Comparison of ENCODE assay signal across 10 cellular contexts in genomic region chr1:155070392-155070700, GRCh38. TPM values are rescaled to one million over a fixed set of nuclear protein-coding genes. Genes with fewer than 3 reads are reported as not detected.
DNase-seq lines count a peak whose midpoint lies in the region; ATAC-seq and TF ChIP-seq lines count a peak whose summit lies in the region.
"Had no signal": no experiment of that assay in that cellular context is flagged by ENCODE, and none has a peak within 500 bp of the region (broad histone marks: within the 10 kb centered on the region; RNA-seq: fewer than 3 reads in every experiment).

No MANE protein-coding gene starts in this region.

- peak overlapping the region; percentile 53 for H3K27ac ChIP-seq in 22Rv1
- no peak overlapping the region for H3K27ac ChIP-seq in HUES6 (ENCODE audit: low read depth, low read length)
- H3K27ac ChIP-seq in dorsolateral prefrontal cortex, result peak overlapping the region in 53 of 59 donors; percentile 4 to 87 (median 69)

- no peaks in the 10 kb centered on the region for H3K9me3 Mint-ChIP-seq in naive B cell

- intact Hi-C loops in dorsolateral prefrontal cortex (cut with DNase I), result no loop called here

- no peaks in the 10 kb centered on the region for H3K9me3 ChIP-seq in HUES6 (ENCODE audit: control insufficient read depth, insufficient read depth, low read depth, low read length)
- H3K9me3 ChIP-seq: HAP-1 had no signal

- H3K4me3 ChIP-seq in HUES6 (ENCODE audit: low read depth, low read length) (peak overlapping the region; percentile 81), dorsolateral prefrontal cortex (peak overlapping the region; percentile 36 to 79 (median 64))

- no peak for TF ChIP-seq CTCF in 22Rv1 (IDR thresholded peaks at IDR 0.05)
- TF ChIP-seq CTCF in dorsolateral prefrontal cortex (IDR thresholded peaks at IDR 0.05 in 54 of 56, conservative IDR thresholded peaks at IDR 0.05 in 2 of 56; ENCODE audit: low read depth in 1 of 56, partially characterized antibody in 56 of 56), result no peak

- peaks cover 29% of the 10 kb centered on the region for H3K36me3 ChIP-seq in HUES6 (ENCODE audit: control insufficient read depth, insufficient read depth, low read length)
- H3K36me3 ChIP-seq: HAP-1 had no signal

- peak overlapping the region in 7 of 8 donors; percentile 42 to 70 (median 61) for H3K4me3 Mint-ChIP-seq in naive B cell

- DNase-seq in dorsolateral prefrontal cortex, result no peak
- DNase-seq in naive B cell, result no peak
- no peak for DNase-seq in activated effector memory CD4-positive, alpha-beta T cell treated with anti-CD3 and anti-CD28 coated beads, Interleukin-2, amount 50 U/mL, for 16 hours
- DNase-seq in AG08395 (ENCODE audit: low spot score), result no peak
- no peak for DNase-seq in NCI-H2227 treated with DMSO at 0.1 percent for 48 hours (lab: John Stamatoyannopoulos, UW)
- no peak for DNase-seq in DMS79 (lab: John Stamatoyannopoulos, UW)

- peaks cover 47% of the 10 kb centered on the region for H3K4me1 ChIP-seq in HUES6 (ENCODE audit: control insufficient read depth, insufficient read depth, low read length)

- peak overlapping the region; percentile 18 for H3K9ac ChIP-seq in HUES6 (ENCODE audit: low read length)

- no peak for ATAC-seq in naive B cell (ENCODE audit: low read depth in 2 of 2)

- H3K4me1 Mint-ChIP-seq in naive B cell, result peaks cover 47 to 55% (median 53%) of the 10 kb centered on the region in 3 donors

- peaks cover 35% of the 10 kb centered on the region for H3K27me3 ChIP-seq in HUES6 (ENCODE audit: control insufficient read depth, insufficient read depth, low read length)
- H3K27me3 ChIP-seq in dorsolateral prefrontal cortex, result no peaks in the 10 kb centered on the region

- no peak overlapping the region for H3K27ac Mint-ChIP-seq in naive B cell

- no peaks in the 10 kb centered on the region for H3K27me3 Mint-ChIP-seq in naive B cell

- H3K36me3 Mint-ChIP-seq in naive B cell, result peaks cover 0 to 11% of the 10 kb centered on the region in 2 donors

RNA-seq across cellular contexts. Expression of gene EFNA4, which starts 6.8 kb away (rescaled TPM):
- 1 to 10 TPM in 83 of 120 experiments, under 1 TPM in 31, not detected in 6; 0.41 to 3.5 (median 1.3) TPM for total RNA-seq in dorsolateral prefrontal cortex
- 1 to 10 TPM in 5 of 6 donors, not detected in 1; 2.6 to 6.0 (median 3.3) TPM for polyA plus RNA-seq in naive B cell (ENCODE audit: low read depth in 6 of 6)

RNA-seq across cellular contexts. Expression of gene EFNA3, which starts 8.3 kb away (rescaled TPM):
- 10 to 100 TPM in 118 of 120 experiments, 1 to 10 TPM in 2; 9.3 to 41.7 (median 22.4) TPM for total RNA-seq in dorsolateral prefrontal cortex
- 1 to 10 TPM in 3 of 6 donors, under 1 TPM in 2, not detected in 1; 0.54 to 2.9 (median 2.1) TPM for polyA plus RNA-seq in naive B cell (ENCODE audit: low read depth in 6 of 6)

RNA-seq across cellular contexts. Expression of gene ADAM15, which starts 19.2 kb away (rescaled TPM):
- total RNA-seq in dorsolateral prefrontal cortex, result 100 to 1,000 TPM in 2 of 120 experiments, 10 to 100 TPM in 118; 32.1 to 108 (median 62.7) TPM
- 1 to 10 TPM; 2.8 to 8.8 (median 7.0) TPM for polyA plus RNA-seq in naive B cell (ENCODE audit: low read depth in 6 of 6)

RNA-seq across cellular contexts. Expression of gene DCST1, which starts 36.7 kb away (rescaled TPM):
- 1 to 10 TPM in 1 of 120 experiments, under 1 TPM in 15, not detected in 104; 0.14 to 1.1 (median 0.40) TPM for total RNA-seq in dorsolateral prefrontal cortex
- polyA plus RNA-seq in naive B cell (ENCODE audit: low read depth in 6 of 6), result not detected
- total RNA-seq: G401 had no signal

RNA-seq across cellular contexts. Expression of gene DCST2, which starts 36.8 kb away (rescaled TPM):
- total RNA-seq in dorsolateral prefrontal cortex, result 1 to 10 TPM in 51 of 120 experiments, under 1 TPM in 62, not detected in 7; 0.19 to 3.1 (median 0.92) TPM
- not detected for polyA plus RNA-seq in naive B cell (ENCODE audit: low read depth in 6 of 6)
